In the genomic region with DNA sequence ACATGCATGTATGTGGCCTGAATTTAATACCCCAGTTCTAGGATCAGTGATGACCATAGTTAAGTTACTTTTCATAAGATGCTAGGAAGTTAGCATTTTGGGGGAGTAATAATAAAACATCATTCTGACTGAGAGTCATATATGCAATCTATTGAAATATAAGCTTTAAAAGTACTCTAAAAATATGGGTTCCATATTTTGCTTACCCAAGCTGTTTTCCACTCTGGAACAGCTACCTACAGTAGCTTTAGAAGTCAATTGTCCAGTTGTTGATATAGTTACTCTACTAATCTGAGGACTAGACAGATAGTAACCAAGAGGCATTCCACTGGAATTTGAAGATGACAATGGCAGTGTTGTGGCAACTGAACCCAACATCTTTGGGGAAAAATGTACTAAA, we compare ENCODE assay signal across 2 cellular contexts.
TF ChIP-seq lines count a peak whose summit lies in the region.

No MANE protein-coding gene starts in this region.

TF ChIP-seq in HepG2, 621 proteins besides CTCF, POLR2A, EP300 and RAD21:
- TF ChIP-seq SKI (IDR thresholded peaks at IDR 0.05; ENCODE audit: partially characterized antibody) (no peak), MAFF (IDR thresholded peaks at IDR 0.05; ENCODE audit: low read depth, low read length) (peak; percentile 41; the same call in 1 of the 2 replicates), MAFK (conservative IDR thresholded peaks at IDR 0.05 in 1 of 2, IDR thresholded peaks at IDR 0.05 in 1 of 2; ENCODE audit: low read length in 2 of 2) (peak; percentile 30 to 78; a peak in 3 of 4 replicates)
TF ChIP-seq in HepG2: peak in this region for 2.

TF ChIP-seq in IMR-90, 13 proteins besides CTCF, POLR2A, EP300 and RAD21:
- peak; percentile 71 for TF ChIP-seq MAFK (IDR thresholded peaks at IDR 0.05; ENCODE audit: low read depth, low read length)
- TF ChIP-seq NFE2L2 (IDR thresholded peaks at IDR 0.05; ENCODE audit: low read depth, low read length) = no peak
- no peak for TF ChIP-seq MAZ (IDR thresholded peaks at IDR 0.05; ENCODE audit: borderline replicate concordance, low read depth, low read length)
- TF ChIP-seq CEBPB (IDR thresholded peaks at IDR 0.05; ENCODE audit: low read depth, low read length) = no peak
TF ChIP-seq in IMR-90: peak in this region for 1.
